14 cellular contexts compared by ENCODE assay signal in the genomic region with DNA sequence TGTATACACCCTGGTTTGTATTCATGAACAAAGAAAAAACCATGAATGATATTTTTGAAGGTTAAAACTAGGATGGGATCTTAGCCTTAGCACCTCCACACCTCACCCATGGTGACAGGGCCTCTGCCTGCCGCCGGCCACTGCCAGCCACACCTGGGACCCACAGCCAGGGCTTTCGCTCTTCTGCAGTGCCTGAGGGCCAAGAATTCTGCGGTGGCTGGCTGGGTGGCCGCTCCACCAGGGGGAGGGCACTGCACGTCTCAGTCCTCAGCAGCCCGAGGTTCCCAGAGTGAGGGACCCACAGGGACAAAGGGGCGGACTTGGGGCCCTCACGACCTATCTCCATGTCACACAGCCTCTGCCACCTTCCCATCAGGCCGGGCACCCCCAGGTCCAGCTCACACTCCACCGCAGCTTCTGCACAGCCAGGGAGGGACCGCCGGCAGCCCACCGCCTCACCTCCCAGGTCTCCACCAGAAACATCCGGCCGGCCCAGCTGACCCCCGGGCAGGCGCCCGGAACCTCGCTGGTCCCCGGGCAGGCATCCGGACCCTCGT. TPM values are rescaled to one million over a fixed set of nuclear protein-coding genes. Genes with fewer than 3 reads are reported as not detected.
DNase-seq lines count a peak whose midpoint lies in the region; ATAC-seq and TF ChIP-seq lines count a peak whose summit lies in the region.
"Had no signal": no experiment of that assay in that cellular context is flagged by ENCODE, and none has a peak within 500 bp of the region (broad histone marks: within the 10 kb centered on the region; RNA-seq: fewer than 3 reads in every experiment).

No MANE protein-coding gene starts in this region.

- H3K36me3 ChIP-seq in right atrium auricular region, result no peaks in the 10 kb centered on the region
- H3K36me3 ChIP-seq in BLaER1 treated with 17β-estradiol and CSF1 and Interleukin-3, amounts not matched to agents 10 nM and 100 nM, result peaks cover 0 to 8% (median 0%) of the 10 kb centered on the region in 11 experiments; a peak in 1 of 22 replicates
- H3K36me3 ChIP-seq in brain microvascular endothelial cell (replicated peaks), result no peaks in the 10 kb centered on the region
- no peaks in the 10 kb centered on the region for H3K36me3 ChIP-seq in osteoblast (ENCODE audit: insufficient read depth, low read length)

- H4K20me1 ChIP-seq in BLaER1 treated with 17β-estradiol and CSF1 and Interleukin-3, amounts not matched to agents 10 nM and 100 nM, result peaks cover 0 to 47% (median 24%) of the 10 kb centered on the region in 11 experiments; a peak in 20 of 22 replicates
- H4K20me1 ChIP-seq in osteoblast (ENCODE audit: insufficient read depth, low read length), result peaks cover 13% of the 10 kb centered on the region

- peak overlapping the region in 8 of 11 experiments; percentile 3 to 82 (median 76); a peak in 10 of 22 replicates for H3K9ac ChIP-seq in BLaER1 treated with 17β-estradiol and CSF1 and Interleukin-3, amounts not matched to agents 10 nM and 100 nM

- TF ChIP-seq CTCF in right atrium auricular region (IDR thresholded peaks at IDR 0.05), result no peak
- peak; percentile 3 for TF ChIP-seq CTCF in brain microvascular endothelial cell (IDR thresholded peaks at IDR 0.05; ENCODE audit: low read depth, low read length, missing control alignments)
- no peak for TF ChIP-seq CTCF in osteoblast (IDR thresholded peaks at IDR 0.05; ENCODE audit: extremely low read depth, low read depth, low read length)

- H3K9me3 ChIP-seq in right atrium auricular region, result no peaks in the 10 kb centered on the region
- H3K9me3 ChIP-seq in BLaER1 treated with 17β-estradiol and CSF1 and Interleukin-3, amounts not matched to agents 10 nM and 100 nM (replicated peaks in 1 of 11), result no peaks in the 10 kb centered on the region
- H3K9me3 ChIP-seq in osteoblast (ENCODE audit: low read depth, low read length), result no peaks in the 10 kb centered on the region
- H3K9me3 ChIP-seq: Caco-2, HAP-1 had no signal

- H3K79me2 ChIP-seq in osteoblast (ENCODE audit: insufficient read depth, low read length), result peaks cover 20% of the 10 kb centered on the region

- H3K4me2 ChIP-seq in BLaER1 treated with 17β-estradiol and CSF1 and Interleukin-3, amounts not matched to agents 10 nM and 100 nM, result peak overlapping the region; percentile 80 to 100 (median 90)
- no peak overlapping the region for H3K4me2 ChIP-seq in osteoblast (ENCODE audit: insufficient read depth, low read length)

- H3K4me3 ChIP-seq in right atrium auricular region (peak overlapping the region in 1 of 2 donors; percentile 49), brain microvascular endothelial cell (ENCODE audit: low read depth, low read length) (no peak overlapping the region), osteoblast (ENCODE audit: insufficient read depth, low read length) (no peak overlapping the region)
- peak overlapping the region in 2 of 10 experiments; percentile 60 to 70; a peak in 1 of 20 replicates for H3K4me3 ChIP-seq in BLaER1 treated with 17β-estradiol and CSF1 and Interleukin-3, amounts not matched to agents 10 nM and 100 nM

- H3K27ac ChIP-seq in right atrium auricular region (no peak overlapping the region), brain microvascular endothelial cell (no peak overlapping the region), osteoblast (ENCODE audit: low read depth, low read length) (no peak overlapping the region)
- peak overlapping the region in 5 of 11 experiments; percentile 61 to 80 (median 77); a peak in 7 of 22 replicates for H3K27ac ChIP-seq in BLaER1 treated with 17β-estradiol and CSF1 and Interleukin-3, amounts not matched to agents 10 nM and 100 nM

- in situ Hi-C loops in brain microvascular endothelial cell (cut with HindIII; ENCODE audit: low pct_ligation_motif_present, low sequenced_read_pairs), result no loop called here

- H3K27me3 ChIP-seq in right atrium auricular region, result no peaks in the 10 kb centered on the region
- peaks cover 0 to 26% (median 23%) of the 10 kb centered on the region in 11 experiments; a peak in 16 of 22 replicates for H3K27me3 ChIP-seq in BLaER1 treated with 17β-estradiol and CSF1 and Interleukin-3, amounts not matched to agents 10 nM and 100 nM
- H3K27me3 ChIP-seq in brain microvascular endothelial cell (replicated peaks), result no peaks in the 10 kb centered on the region
- no peaks in the 10 kb centered on the region for H3K27me3 ChIP-seq in osteoblast (ENCODE audit: insufficient read depth, low read length)

- ATAC-seq in Right ventricle myocardium superior (ENCODE audit: poor library complexity) (no peak), GM19023 (IDR thresholded peaks at IDR 0.05; ENCODE audit: unreplicated experiment) (no peak), HG03342 (IDR thresholded peaks at IDR 0.05; ENCODE audit: unreplicated experiment) (no peak)
- ATAC-seq: CD8-positive, alpha-beta T cell had no signal

- intact Hi-C loops in Right ventricle myocardium superior (cut with DNase I), result no loop called here

- peak; percentile 32 for DNase-seq in Right ventricle myocardium superior
- no peak for DNase-seq in right atrium auricular region (ENCODE audit: low spot score)
- DNase-seq in brain microvascular endothelial cell, result no peak
- peak; percentile 87 for DNase-seq in osteoblast (ENCODE audit: insufficient read length, low spot score, missing footprints)
- no peak for DNase-seq in T-helper 1 cell
- DNase-seq: ACHN; Caco-2; CD8-positive, alpha-beta T cell; DND-41; GDM1 had no signal

- peaks cover 0 to 33% of the 10 kb centered on the region in 2 donors for H3K4me1 ChIP-seq in right atrium auricular region
- peaks cover 73 to 87% (median 82%) of the 10 kb centered on the region in 10 experiments for H3K4me1 ChIP-seq in BLaER1 treated with 17β-estradiol and CSF1 and Interleukin-3, amounts not matched to agents 10 nM and 100 nM
- peaks cover 17% of the 10 kb centered on the region for H3K4me1 ChIP-seq in osteoblast (ENCODE audit: insufficient read depth, low read length)
- H3K4me1 ChIP-seq: Caco-2 had no signal

- no peak overlapping the region for H2AFZ ChIP-seq in osteoblast (ENCODE audit: low read length)

RNA-seq across cellular contexts. Expression of a gene that starts 6.9 kb away (rescaled TPM):
- total RNA-seq in Right ventricle myocardium superior (6.9 TPM), right atrium auricular region (1 to 10 TPM; 5.9 to 6.0 TPM), osteoblast (7.6 and 10.0 TPM in 2 replicates)

RNA-seq across cellular contexts. Expression of a gene that starts 7.1 kb away (rescaled TPM):
- 1.7 TPM for total RNA-seq in Right ventricle myocardium superior
- 1 to 10 TPM in 1 of 2 donors, under 1 TPM in 1; 0.94 to 3.4 TPM for total RNA-seq in right atrium auricular region
- 0.36 and 0.88 TPM in 2 replicates for total RNA-seq in osteoblast

RNA-seq across cellular contexts. Expression of a gene that starts 25.1 kb away (rescaled TPM):
- total RNA-seq in Right ventricle myocardium superior, result not detected
- not detected for total RNA-seq in right atrium auricular region
- total RNA-seq in osteoblast, result not detected in 2 replicates
- total RNA-seq: CD8-positive, alpha-beta T cell had no signal

RNA-seq across cellular contexts. Expression of a gene that starts 43.0 kb away (rescaled TPM):
- total RNA-seq in Right ventricle myocardium superior (10.0 TPM), right atrium auricular region (10 to 100 TPM; 16.2 to 26.2 TPM), osteoblast (19.2 and 22.4 TPM in 2 replicates)

Comparison
In these comparisons a context has a peak if more than half of its experiments do, and no peak if none do; other contexts are left out.
1. DNase-seq: peak in Right ventricle myocardium superior (single experiment) and osteoblast (single experiment); none in right atrium auricular region (single experiment), brain microvascular endothelial cell (single experiment) and T-helper 1 cell (0 of 5).